ENCODE assay signal across 20 cellular contexts in the genomic region with DNA sequence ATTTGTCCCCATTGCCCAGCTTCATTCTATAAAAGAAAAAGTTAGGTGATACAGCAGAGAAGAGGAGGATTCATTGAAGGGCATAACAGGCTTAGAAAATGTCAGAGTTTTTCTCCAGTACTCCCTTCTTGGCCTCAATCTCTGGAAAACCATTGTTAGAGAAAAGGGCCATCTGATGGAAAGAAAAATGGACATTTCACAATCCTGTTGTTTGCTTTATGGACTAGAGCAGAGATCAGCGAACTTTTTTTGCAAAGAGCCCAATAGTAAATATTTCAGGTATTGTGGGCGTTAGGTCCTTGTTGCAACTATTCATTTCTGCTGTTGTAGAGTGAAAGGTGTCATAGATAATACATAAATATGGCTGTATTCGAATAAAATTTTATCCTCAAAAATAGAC.
A peak's percentile ranks its signal among the peaks of the same experiment; 100 is the strongest.
DNase-seq lines count a peak whose midpoint lies in the region; ATAC-seq, FAIRE-seq and TF ChIP-seq lines count a peak whose summit lies in the region.
"Had no signal": no experiment of that assay in that cellular context is flagged by ENCODE, and none has a peak within 500 bp of the region (broad histone marks: within the 10 kb centered on the region; RNA-seq: fewer than 3 reads in every experiment).

No MANE protein-coding gene starts in this region.

- H3K9me3 ChIP-seq in esophagus muscularis mucosa (no peaks in the 10 kb centered on the region), HepG2 (ENCODE audit: low read length) (peaks cover 43% of the 10 kb centered on the region), right lobe of liver (no peaks in the 10 kb centered on the region), osteoblast (ENCODE audit: low read depth, low read length) (no peaks in the 10 kb centered on the region)
- H3K9me3 ChIP-seq: A549, Caco-2 had no signal

- H3K4me3 ChIP-seq in esophagus muscularis mucosa: no peak overlapping the region
- no peak overlapping the region for H3K4me3 ChIP-seq in HepG2 (replicated peaks in 1 of 3; ENCODE audit: insufficient read depth in 1 of 3, low read depth in 2 of 3, low read length in 3 of 3)
- no peak overlapping the region for H3K4me3 ChIP-seq in right lobe of liver
- no peak overlapping the region for H3K4me3 ChIP-seq in osteoblast (ENCODE audit: insufficient read depth, low read length)
- H3K4me3 ChIP-seq: A549; BLaER1 treated with 17β-estradiol and CSF1 and Interleukin-3, amounts not matched to agents 10 nM and 100 nM had no signal

- H3K27me3 ChIP-seq in esophagus muscularis mucosa: no peaks in the 10 kb centered on the region
- no peaks in the 10 kb centered on the region for H3K27me3 ChIP-seq in HepG2 (ENCODE audit: control insufficient read depth in 1 of 2, insufficient read depth in 2 of 2, low read length in 2 of 2)
- no peaks in the 10 kb centered on the region for H3K27me3 ChIP-seq in right lobe of liver
- H3K27me3 ChIP-seq in osteoblast (ENCODE audit: insufficient read depth, low read length): no peaks in the 10 kb centered on the region
- H3K27me3 ChIP-seq: BLaER1 treated with 17β-estradiol and CSF1 and Interleukin-3, amounts not matched to agents 10 nM and 100 nM had no signal

- FAIRE-seq in HepG2 (lab: Jason Lieb, UNC): no peak
- FAIRE-seq: A549, D721Med, G401.6, GM12891, GM19239 had no signal

- CTCF ChIA-PET in HepG2 (lab: Yijun Ruan, JAX; ENCODE audit: low intra/inter-chr PET ratio, low total read pairs): no interaction called here

- no peaks in the 10 kb centered on the region for H3K79me2 ChIP-seq in HepG2 (ENCODE audit: insufficient read depth, low read length)
- H3K79me2 ChIP-seq in osteoblast (ENCODE audit: insufficient read depth, low read length): no peaks in the 10 kb centered on the region

- in situ Hi-C loops in HepG2 (cut with HindIII; ENCODE audit: extremely low pct_ligation_motif_present, low pct_unique_long_range_greater_than_20kb): no loop called here

- H2AFZ ChIP-seq in HepG2 (ENCODE audit: low read length) (no peak overlapping the region), osteoblast (ENCODE audit: low read length) (no peak overlapping the region)

- no peak for TF ChIP-seq POLR2A in esophagus muscularis mucosa (IDR thresholded peaks at IDR 0.05; ENCODE audit: low read depth)
- TF ChIP-seq POLR2A in HepG2 (IDR thresholded peaks at IDR 0.05; ENCODE audit: insufficient read depth in 1 of 2, low read depth in 2 of 2, low read length in 2 of 2): no peak
- TF ChIP-seq POLR2A in right lobe of liver (IDR thresholded peaks at IDR 0.05): no peak

- H3K36me3 ChIP-seq in esophagus muscularis mucosa (no peaks in the 10 kb centered on the region), HepG2 (replicated peaks in 1 of 2; ENCODE audit: control insufficient read depth in 1 of 2, insufficient read depth in 2 of 2, low read length in 2 of 2) (no peaks in the 10 kb centered on the region), right lobe of liver (no peaks in the 10 kb centered on the region), osteoblast (ENCODE audit: insufficient read depth, low read length) (no peaks in the 10 kb centered on the region)
- H3K36me3 ChIP-seq: BLaER1 treated with 17β-estradiol and CSF1 and Interleukin-3, amounts not matched to agents 10 nM and 100 nM had no signal

- DNase-seq in esophagus muscularis mucosa (ENCODE audit: extremely low spot score) (peak; percentile 26), HepG2 (ENCODE audit: low spot score) (peak; percentile 30), right lobe of liver (no peak), osteoblast (ENCODE audit: insufficient read length, low spot score, missing footprints) (no peak)
- DNase-seq: AML-193; Caco-2; Calu3; CD4-positive, alpha-beta T cell; CD8-positive, alpha-beta T cell; DMS79 treated with DMSO at 0.1 percent for 48 hours; GF-D8 had no signal

- H3K4me2 ChIP-seq in HepG2 (ENCODE audit: low read depth, low read length) (no peak overlapping the region), osteoblast (ENCODE audit: insufficient read depth, low read length) (no peak overlapping the region)
- H3K4me2 ChIP-seq: A549; BLaER1 treated with 17β-estradiol and CSF1 and Interleukin-3, amounts not matched to agents 10 nM and 100 nM had no signal

- no peaks in the 10 kb centered on the region for H3K4me1 ChIP-seq in esophagus muscularis mucosa
- peaks cover 14% of the 10 kb centered on the region; the same call in 1 of the 2 replicates for H3K4me1 ChIP-seq in HepG2 (ENCODE audit: insufficient read depth, low read length)
- H3K4me1 ChIP-seq in right lobe of liver: no peaks in the 10 kb centered on the region
- no peaks in the 10 kb centered on the region for H3K4me1 ChIP-seq in osteoblast (ENCODE audit: insufficient read depth, low read length)
- H3K4me1 ChIP-seq: A549; BLaER1 treated with 17β-estradiol and CSF1 and Interleukin-3, amounts not matched to agents 10 nM and 100 nM; Caco-2 had no signal

- WGBS in esophagus muscularis mucosa: 93% methylated on average over 3 of the region's 3 CpGs
- WGBS in HepG2 (ENCODE audit: low lambda C conversion rate): 0% methylated on average over 3 of the region's 3 CpGs
- 40% methylated on average over 3 of the region's 3 CpGs for whole genome bisulfite sequencing in right lobe of liver (ENCODE audit: insufficient coverage, low coverage, low lambda C conversion rate, missing lambda C conversion rate)

- TF ChIP-seq EP300 in esophagus muscularis mucosa (IDR thresholded peaks at IDR 0.05) (no peak), HepG2 (IDR thresholded peaks at IDR 0.05; ENCODE audit: low read depth in 2 of 2, low read length in 2 of 2) (no peak), HepG2 (CRISPR knock-in tag; IDR thresholded peaks at IDR 0.05; ENCODE audit: borderline replicate concordance) (no peak)

- no peak for TF ChIP-seq RAD21 in HepG2 (CRISPR knock-in tag; IDR thresholded peaks at IDR 0.05)

- no peaks in the 10 kb centered on the region for H4K20me1 ChIP-seq in HepG2 (ENCODE audit: insufficient read depth, low read length)
- H4K20me1 ChIP-seq in osteoblast (ENCODE audit: insufficient read depth, low read length): no peaks in the 10 kb centered on the region
- H4K20me1 ChIP-seq: BLaER1 treated with 17β-estradiol and CSF1 and Interleukin-3, amounts not matched to agents 10 nM and 100 nM had no signal

- intact Hi-C loops in esophagus muscularis mucosa (cut with DNase I): no loop called here
- intact Hi-C loops in HepG2 (cut with micrococcal nuclease; ENCODE audit: unreplicated experiment): no loop called here
- intact Hi-C loops in right lobe of liver (cut with DNase I): no loop called here

- no peak overlapping the region for H3K9ac ChIP-seq in HepG2 (ENCODE audit: insufficient read depth, low read depth, low read length)
- H3K9ac ChIP-seq: BLaER1 treated with 17β-estradiol and CSF1 and Interleukin-3, amounts not matched to agents 10 nM and 100 nM had no signal

- ATAC-seq in HepG2 (peak; percentile 43; the same call in 1 of the 3 replicates), right lobe of liver (peak; percentile 39 to 82 (median 56)), HG03159 (IDR thresholded peaks at IDR 0.05; ENCODE audit: unreplicated experiment) (no peak)
- ATAC-seq: A549; CD8-positive, alpha-beta T cell had no signal

- BruUV-seq in HepG2 (replicated peaks; lab: Mats Ljungman, UMichigan): no TSS peak

- POLR2A ChIA-PET in HepG2 (lab: Yijun Ruan, JAX): no interaction called here

- H3K27ac ChIP-seq in esophagus muscularis mucosa (replicated peaks in 1 of 4): no peak overlapping the region
- H3K27ac ChIP-seq in HepG2 (ENCODE audit: extremely low read length, insufficient read depth, low read length): no peak overlapping the region
- no peak overlapping the region for H3K27ac ChIP-seq in right lobe of liver
- H3K27ac ChIP-seq in osteoblast (ENCODE audit: low read depth, low read length): no peak overlapping the region
- H3K27ac ChIP-seq: 22Rv1; A549; BLaER1 treated with 17β-estradiol and CSF1 and Interleukin-3, amounts not matched to agents 10 nM and 100 nM; C4-2B had no signal

- TF ChIP-seq CTCF in esophagus muscularis mucosa (IDR thresholded peaks at IDR 0.05): no peak
- TF ChIP-seq CTCF in HepG2 (CRISPR knock-in tag; IDR thresholded peaks at IDR 0.05): no peak
- no peak for TF ChIP-seq CTCF in right lobe of liver (IDR thresholded peaks at IDR 0.05)
- TF ChIP-seq CTCF in osteoblast (IDR thresholded peaks at IDR 0.05; ENCODE audit: extremely low read depth, low read depth, low read length): no peak

TF ChIP-seq in HepG2, 621 proteins besides CTCF, POLR2A, EP300 and RAD21 (continues in another document):
- TF ChIP-seq BCL6 (CRISPR knock-in tag; IDR thresholded peaks at IDR 0.05) (0 out of 2 replicates have a peak, but pooled peaks have one; percentile 19), SOX13 (IDR thresholded peaks at IDR 0.05) (no peak), SOX13 (CRISPR knock-in tag; conservative IDR thresholded peaks at IDR 0.05 in 1 of 2, IDR thresholded peaks at IDR 0.05 in 1 of 2) (peak in 1 of 2 experiments; percentile 82; a peak in 2 of 4 replicates)

Comparison
In these comparisons a context has a peak if more than half of its experiments do, and no peak if none do; other contexts are left out.
1. DNase-seq: peak in esophagus muscularis mucosa (single experiment) and HepG2 (single experiment); none in right lobe of liver (0 of 3) and osteoblast (single experiment).